13 cellular contexts compared by ENCODE assay signal in genomic region chr2:10982931-10983701, GRCh38.
DNase-seq lines count a peak whose midpoint lies in the region; ATAC-seq and TF ChIP-seq lines count a peak whose summit lies in the region.
"Had no signal": no experiment of that assay in that cellular context is flagged by ENCODE, and none has a peak within 500 bp of the region (broad histone marks: within the 10 kb centered on the region; RNA-seq: fewer than 3 reads in every experiment).

No MANE protein-coding gene starts in this region.

- H3K36me3 ChIP-seq in right atrium auricular region, result no peaks in the 10 kb centered on the region
- H3K36me3 ChIP-seq in mucosa of rectum (ENCODE audit: control insufficient read depth in 2 of 2, insufficient read depth in 2 of 2, low read length in 2 of 2), result no peaks in the 10 kb centered on the region
- H3K36me3 ChIP-seq in SK-N-SH (replicated peaks in 1 of 2; ENCODE audit: control insufficient read depth in 1 of 2, insufficient read depth in 2 of 2, low read length in 1 of 2), result no peaks in the 10 kb centered on the region

- CTCF ChIA-PET in SK-N-SH (lab: Yijun Ruan, JAX) (interaction anchor here (0.8 to 1.1 kb wide), 2 partner anchors 10 to 141 kb away, joined by 3 read pairs; no protein-coding TSS in a partner anchor), MCF 10A (lab: Yijun Ruan, JAX) (no interaction called here)

- TF ChIP-seq CTCF in right atrium auricular region (IDR thresholded peaks at IDR 0.05) (no peak), glutamatergic neuron (IDR thresholded peaks at IDR 0.05; ENCODE audit: partially characterized antibody, unreplicated experiment) (no peak), SK-N-SH (IDR thresholded peaks at IDR 0.05) (no peak), MCF 10A (IDR thresholded peaks at IDR 0.05; ENCODE audit: unreplicated experiment) (no peak)

- no TSS peak for BruUV-seq in MCF 10A (replicated peaks; lab: Mats Ljungman, UMichigan)

- H4K20me1 ChIP-seq in SK-N-SH (ENCODE audit: insufficient read depth), result no peaks in the 10 kb centered on the region

- H3K9ac ChIP-seq in mucosa of rectum (ENCODE audit: low read depth in 1 of 2, low read length in 2 of 2) (no peak overlapping the region), SK-N-SH (no peak overlapping the region)

- H3K4me3 Mint-ChIP-seq in glutamatergic neuron (ENCODE audit: unreplicated experiment), result peak overlapping the region; percentile 86
- no peak overlapping the region for H3K4me3 Mint-ChIP-seq in MCF 10A (ENCODE audit: unreplicated experiment)
- H3K4me3 Mint-ChIP-seq: immature natural killer cell; naive thymus-derived CD8-positive, alpha-beta T cell had no signal

- H3K79me2 ChIP-seq in SK-N-SH (ENCODE audit: insufficient read depth), result no peaks in the 10 kb centered on the region

- H2AFZ ChIP-seq in SK-N-SH (ENCODE audit: low read depth), result no peak overlapping the region

- TF ChIP-seq EP300 in SK-N-SH (IDR thresholded peaks at IDR 0.05; ENCODE audit: borderline replicate concordance in 1 of 2, low read depth in 1 of 2, low read length in 1 of 2), result no peak

- POLR2A ChIA-PET in SK-N-SH (lab: Yijun Ruan, JAX), result no interaction called here
- POLR2A ChIA-PET in MCF 10A (lab: Yijun Ruan, JAX), result no interaction called here

- H3K4me1 Mint-ChIP-seq in glutamatergic neuron (ENCODE audit: low read depth, unreplicated experiment) (peaks cover 42% of the 10 kb centered on the region), MCF 10A (ENCODE audit: insufficient read depth, unreplicated experiment) (no peaks in the 10 kb centered on the region)
- H3K4me1 Mint-ChIP-seq: immature natural killer cell; naive thymus-derived CD8-positive, alpha-beta T cell had no signal

- peak overlapping the region in 1 of 2 donors; percentile 51 for H3K27ac ChIP-seq in right atrium auricular region
- H3K27ac ChIP-seq in mucosa of rectum (ENCODE audit: low read depth in 2 of 2, low read length in 2 of 2), result peak overlapping the region; percentile 32 to 48
- H3K27ac ChIP-seq in SK-N-SH (ENCODE audit: low read depth in 2 of 2, low read length in 1 of 2), result no peak overlapping the region

- peaks cover 14% of the 10 kb centered on the region for H3K9me3 Mint-ChIP-seq in glutamatergic neuron (ENCODE audit: unreplicated experiment)
- no peaks in the 10 kb centered on the region for H3K9me3 Mint-ChIP-seq in MCF 10A (ENCODE audit: unreplicated experiment)
- H3K9me3 Mint-ChIP-seq: activated naive CD4-positive, alpha-beta T cell treated with anti-CD3 and anti-CD28 coated beads, Interleukin-2, amount 50 U/mL, for 72 hours; immature natural killer cell; naive thymus-derived CD8-positive, alpha-beta T cell had no signal

- 76% methylated on average over 25 of the region's 25 CpGs for WGBS in SK-N-SH (ENCODE audit: low lambda C conversion rate)

- H3K36me3 Mint-ChIP-seq in glutamatergic neuron (ENCODE audit: unreplicated experiment) (no peaks in the 10 kb centered on the region), MCF 10A (ENCODE audit: insufficient read depth, unreplicated experiment) (no peaks in the 10 kb centered on the region)
- H3K36me3 Mint-ChIP-seq: activated naive CD4-positive, alpha-beta T cell treated with anti-CD3 and anti-CD28 coated beads, Interleukin-2, amount 50 U/mL, for 72 hours; immature natural killer cell; naive thymus-derived CD8-positive, alpha-beta T cell had no signal

- no peak for DNase-seq in Right ventricle myocardium inferior (ENCODE audit: missing footprints)
- no peak for DNase-seq in right atrium auricular region (ENCODE audit: low spot score)
- peak; percentile 87 for DNase-seq in glutamatergic neuron
- DNase-seq in SK-N-SH, result no peak
- no peak for DNase-seq in GDM1 (lab: John Stamatoyannopoulos, UW)
- no peak for DNase-seq in MCF 10A (ENCODE audit: unreplicated experiment)
- DNase-seq: immature natural killer cell; naive thymus-derived CD8-positive, alpha-beta T cell; NCI-H2029 treated with DMSO at 0.1 percent for 48 hours; SHP77 treated with DMSO at 0.1 percent for 48 hours had no signal

- H3K27me3 ChIP-seq in right atrium auricular region (no peaks in the 10 kb centered on the region), mucosa of rectum (ENCODE audit: control insufficient read depth in 2 of 2, insufficient read depth in 2 of 2, low read length in 2 of 2) (no peaks in the 10 kb centered on the region), SK-N-SH (ENCODE audit: insufficient read depth) (peaks cover 21% of the 10 kb centered on the region)

- no peaks in the 10 kb centered on the region for H3K9me2 ChIP-seq in SK-N-SH

- intact Hi-C loops in Right ventricle myocardium inferior (cut with DNase I) (no loop called here), MCF 10A (cut with micrococcal nuclease) (no loop called here)

- H3K9me3 ChIP-seq in right atrium auricular region (no peaks in the 10 kb centered on the region), mucosa of rectum (ENCODE audit: control insufficient read depth in 2 of 2, low read length in 2 of 2) (no peaks in the 10 kb centered on the region), SK-N-SH (no peaks in the 10 kb centered on the region)

- TF ChIP-seq RAD21 in SK-N-SH (IDR thresholded peaks at IDR 0.05; ENCODE audit: low read length), result no peak

- H3K4me3 ChIP-seq in right atrium auricular region (peak overlapping the region in 1 of 2 donors; percentile 14), mucosa of rectum (ENCODE audit: low read length in 2 of 2) (peak overlapping the region; percentile 7 to 17), SK-N-SH (ENCODE audit: low read depth in 2 of 2, low read length in 1 of 2) (no peak overlapping the region)

- H3K27ac Mint-ChIP-seq in glutamatergic neuron (ENCODE audit: unreplicated experiment) (peak overlapping the region; percentile 96), MCF 10A (ENCODE audit: low read depth, unreplicated experiment) (no peak overlapping the region)
- H3K27ac Mint-ChIP-seq: activated naive CD4-positive, alpha-beta T cell treated with anti-CD3 and anti-CD28 coated beads, Interleukin-2, amount 50 U/mL, for 72 hours; immature natural killer cell; naive thymus-derived CD8-positive, alpha-beta T cell had no signal

- no peaks in the 10 kb centered on the region for H3F3A ChIP-seq in SK-N-SH (replicated peaks; ENCODE audit: insufficient read depth)

- ATAC-seq in Right ventricle myocardium inferior (peak; percentile 73), HG03457 (IDR thresholded peaks at IDR 0.05; ENCODE audit: unreplicated experiment) (no peak)
- ATAC-seq: activated naive CD4-positive, alpha-beta T cell treated with anti-CD3 and anti-CD28 coated beads, Interleukin-2, amount 50 U/mL, for 72 hours; naive thymus-derived CD8-positive, alpha-beta T cell had no signal

- H3K27me3 Mint-ChIP-seq in glutamatergic neuron (ENCODE audit: unreplicated experiment) (peaks cover 13% of the 10 kb centered on the region), MCF 10A (ENCODE audit: insufficient read depth, unreplicated experiment) (peaks cover 33% of the 10 kb centered on the region)

- no peak overlapping the region for H3K4me2 ChIP-seq in SK-N-SH

- H3K4me1 ChIP-seq in right atrium auricular region (no peaks in the 10 kb centered on the region), mucosa of rectum (ENCODE audit: control insufficient read depth in 2 of 2, insufficient read depth in 2 of 2, low read length in 2 of 2) (no peaks in the 10 kb centered on the region), SK-N-SH (ENCODE audit: control insufficient read depth in 1 of 2, insufficient read depth in 2 of 2, low read depth in 1 of 2, low read length in 1 of 2) (no peaks in the 10 kb centered on the region; a peak in 1 of 4 replicates)

TF ChIP-seq in SK-N-SH, 30 proteins besides CTCF, POLR2A, EP300 and RAD21:
- no peak for TF ChIP-seq RFX5 (IDR thresholded peaks at IDR 0.05; ENCODE audit: low read length)

Comparison
In these comparisons a context has a peak if more than half of its experiments do, and no peak if none do; other contexts are left out.
1. H3K27ac ChIP-seq: peak in mucosa of rectum (2 of 2); none in SK-N-SH (0 of 2).
2. H3K4me3 ChIP-seq: peak in mucosa of rectum (2 of 2); none in SK-N-SH (0 of 2).